10 cellular contexts compared by ENCODE assay signal in the genomic region with DNA sequence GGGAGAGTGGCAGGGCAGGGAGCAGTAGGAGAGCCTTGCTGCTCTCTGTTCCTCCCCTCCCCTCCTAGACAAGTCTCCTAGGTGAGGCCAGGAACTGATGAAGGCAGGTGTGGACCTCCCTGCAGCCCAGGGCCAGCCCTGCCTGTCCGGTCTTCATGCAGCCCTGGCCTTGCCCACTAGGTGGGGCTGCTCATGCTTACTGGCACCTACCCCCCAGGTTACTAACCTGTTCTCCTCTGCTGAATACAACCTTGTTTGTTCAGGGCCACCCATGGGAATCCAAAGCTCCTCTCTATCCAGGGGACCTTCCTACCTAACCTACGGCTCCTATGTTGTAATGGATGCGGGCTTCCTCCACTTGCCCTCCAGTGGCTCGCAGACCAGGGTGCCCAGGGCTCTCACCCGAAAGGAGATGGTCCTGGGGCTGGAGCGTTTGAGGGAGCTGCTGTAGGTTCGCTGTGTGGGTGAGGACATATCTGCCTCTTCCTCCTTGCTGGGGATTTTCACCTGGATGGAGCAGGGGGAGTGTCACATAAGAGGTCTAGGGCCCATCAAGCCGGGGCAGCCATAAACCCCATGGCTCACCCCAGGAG.
DNase-seq lines count a peak whose midpoint lies in the region; TF ChIP-seq lines count a peak whose summit lies in the region.
"Had no signal": no experiment of that assay in that cellular context is flagged by ENCODE, and none has a peak within 500 bp of the region (broad histone marks: within the 10 kb centered on the region; RNA-seq: fewer than 3 reads in every experiment).

No MANE protein-coding gene starts in this region.

- H3K4me3 Mint-ChIP-seq in nephron = no peak overlapping the region
- H3K4me3 Mint-ChIP-seq: activated naive CD4-positive, alpha-beta T cell treated with anti-CD3 and anti-CD28 coated beads, Interleukin-2, amount 50 U/mL, for 24 hours had no signal

- H3K27me3 Mint-ChIP-seq in nephron (ENCODE audit: low read depth) = peaks cover 9% of the 10 kb centered on the region

- H3K9me3 Mint-ChIP-seq in nephron = no peaks in the 10 kb centered on the region
- H3K9me3 Mint-ChIP-seq: activated naive CD4-positive, alpha-beta T cell treated with anti-CD3 and anti-CD28 coated beads, Interleukin-2, amount 50 U/mL, for 24 hours had no signal

- TF ChIP-seq CTCF in WI38 (IDR thresholded peaks at IDR 0.05; ENCODE audit: low read depth, low read length) (peak; percentile 87), epithelial cell of esophagus (IDR thresholded peaks at IDR 0.05; ENCODE audit: insufficient read depth, low read depth, low read length, missing control alignments) (peak; percentile 93), nephron (IDR thresholded peaks at IDR 0.05; ENCODE audit: unreplicated experiment in 3 of 3) (peak; percentile 71 to 79 (median 74))

- H3K4me3 ChIP-seq in WI38 (ENCODE audit: low read depth, low read length) (no peak overlapping the region), epithelial cell of esophagus (ENCODE audit: low read length) (no peak overlapping the region)
- H3K4me3 ChIP-seq: BLaER1 had no signal

- H3K27ac Mint-ChIP-seq in nephron = peak overlapping the region in 1 of 3 experiments; percentile 77
- H3K27ac Mint-ChIP-seq: activated naive CD4-positive, alpha-beta T cell treated with anti-CD3 and anti-CD28 coated beads, Interleukin-2, amount 50 U/mL, for 24 hours had no signal

- DNase-seq in NCI-H1417 (lab: John Stamatoyannopoulos, UW) = peak; percentile 23 to 64 (median 53)
- DNase-seq in NCI-H1417 treated with DMSO at 0.1 percent for 48 hours (lab: John Stamatoyannopoulos, UW) = no peak
- DNase-seq in HCEC 1CT = peak; percentile 29
- DNase-seq in NCI-H146 treated with DMSO at 0.1 percent for 48 hours (lab: John Stamatoyannopoulos, UW; ENCODE audit: unreplicated experiment) = peak; percentile 31
- DNase-seq in epithelial cell of esophagus (ENCODE audit: low read depth) = peak; percentile 74
- no peak for DNase-seq in SW 1271 (lab: John Stamatoyannopoulos, UW)

- peaks cover 51% of the 10 kb centered on the region for H3K4me1 Mint-ChIP-seq in nephron
- H3K4me1 Mint-ChIP-seq: activated naive CD4-positive, alpha-beta T cell treated with anti-CD3 and anti-CD28 coated beads, Interleukin-2, amount 50 U/mL, for 24 hours had no signal

- H3K36me3 Mint-ChIP-seq in nephron (ENCODE audit: low read depth) = no peaks in the 10 kb centered on the region
- H3K36me3 Mint-ChIP-seq: activated naive CD4-positive, alpha-beta T cell treated with anti-CD3 and anti-CD28 coated beads, Interleukin-2, amount 50 U/mL, for 24 hours had no signal

Comparison
In these comparisons a context has a peak if more than half of its experiments do, and no peak if none do; other contexts are left out.
1. DNase-seq: peak in NCI-H1417 (3 of 3), HCEC 1CT (single experiment), NCI-H146 treated with DMSO at 0.1 percent for 48 hours (single experiment) and epithelial cell of esophagus (single experiment); none in NCI-H1417 treated with DMSO at 0.1 percent for 48 hours (single experiment) and SW 1271 (0 of 2).
2. Peak in every context shown above with its lines, with median percentiles within 50 percentile points of each other: CTCF ChIP-seq.